17 cellular contexts compared by ENCODE assay signal in genomic region chr5:159712672-159713071, GRCh38.
"Had no signal": no experiment of that assay in that cellular context is flagged by ENCODE, and none has a peak within 500 bp of the region (broad histone marks: within the 10 kb centered on the region; RNA-seq: fewer than 3 reads in every experiment).

No MANE protein-coding gene starts in this region.

- H3K27ac ChIP-seq: coronary artery, gastroesophageal sphincter, heart right ventricle, neural progenitor cell, ovary, stomach, testis, upper lobe of left lung had no signal

- H3K9me3 ChIP-seq: testis had no signal

- H3K9ac ChIP-seq: neural progenitor cell had no signal

- H3K4me3 ChIP-seq: coronary artery, gastroesophageal sphincter, heart right ventricle, neural progenitor cell, ovary, stomach, testis, upper lobe of left lung had no signal

- H3K36me3 ChIP-seq: gastroesophageal sphincter, heart right ventricle, neural progenitor cell, ovary, stomach, upper lobe of left lung had no signal

- H3K27me3 ChIP-seq: neural progenitor cell, ovary, stomach, testis, upper lobe of left lung had no signal

- H3K4me2 ChIP-seq: neural progenitor cell had no signal

- H3K4me1 ChIP-seq: gastroesophageal sphincter, heart right ventricle, neural progenitor cell, stomach, testis, upper lobe of left lung had no signal

- H2AFZ ChIP-seq: neural progenitor cell had no signal

- DNase-seq: activated CD4-positive, alpha-beta T cell treated with anti-CD3 and anti-CD28 coated beads, Interleukin-2, amount 10 ng/mL, durations not matched to agents 24 days and 14 days; activated CD4-positive, CD25-positive, alpha-beta regulatory T cell; activated naive CD4-positive, alpha-beta T cell treated with anti-CD3 and anti-CD28 coated beads, Interleukin-2, amount 10 ng/mL, durations not matched to agents 7 days and 5 days; activated T-cell treated with anti-CD3 and anti-CD28 coated beads for 4 hours; central memory CD4-positive, alpha-beta T cell; heart right ventricle; left colon; naive B cell; ovary; stimulated activated CD4-positive, alpha-beta T cell treated with anti-CD3 and anti-CD28 coated beads, Interleukin-12 subunit alpha, Interleukin-12 subunit beta, amount 100 ng/mL, for 4 hours; stimulated activated CD4-positive, alpha-beta T cell treated with anti-CD3 and anti-CD28 coated beads, Interleukin-2, amount 100 ng/mL, for 24 hours; stomach; testis; upper lobe of left lung had no signal
